In the genomic region with DNA sequence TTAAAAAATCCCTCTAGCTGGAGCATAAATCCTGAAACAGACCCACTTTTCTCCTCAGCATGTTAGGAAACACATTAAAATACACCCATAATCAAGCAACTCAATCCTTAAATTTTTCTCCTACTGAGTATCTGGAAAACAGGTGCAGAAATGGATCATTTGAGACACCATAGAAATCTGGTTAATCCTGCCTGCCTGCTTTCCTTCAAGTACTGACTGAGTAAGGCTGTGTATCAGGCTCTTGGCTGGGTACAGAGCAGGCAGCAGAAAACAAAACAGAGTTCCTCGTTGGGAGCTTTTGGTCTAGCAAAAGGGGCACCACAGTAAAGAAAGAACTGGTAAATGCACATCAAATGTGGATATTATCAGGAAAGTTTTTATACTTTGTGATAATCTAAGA, we compare ENCODE assay signal across 11 cellular contexts. TPM values are rescaled to one million over a fixed set of nuclear protein-coding genes. Genes with fewer than 3 reads are reported as not detected.
DNase-seq lines count a peak whose midpoint lies in the region; FAIRE-seq and TF ChIP-seq lines count a peak whose summit lies in the region.
"Had no signal": no experiment of that assay in that cellular context is flagged by ENCODE, and none has a peak within 500 bp of the region (broad histone marks: within the 10 kb centered on the region; RNA-seq: fewer than 3 reads in every experiment).

No MANE protein-coding gene starts in this region.

- H3K9ac ChIP-seq in kidney (ENCODE audit: low read length in 2 of 2) = peak overlapping the region in 1 of 2 donors; percentile 70

- intact Hi-C loops in kidney (cut with DNase I) = no loop called here

- no peak overlapping the region for H3K27ac Mint-ChIP-seq in activated naive CD8-positive, alpha-beta T cell
- no peak overlapping the region for H3K27ac Mint-ChIP-seq in activated naive CD8-positive, alpha-beta T cell treated with anti-CD3 and anti-CD28 coated beads for 36 hours
- H3K27ac Mint-ChIP-seq in type B pancreatic cell = peak overlapping the region; percentile 88
- H3K27ac Mint-ChIP-seq: activated CD4-positive, alpha-beta T cell treated with anti-CD3 and anti-CD28 coated beads, Interleukin-2, amount 10 ng/mL, durations not matched to agents 7 days and 5 days had no signal

- peaks cover 7 to 20% of the 10 kb centered on the region in 2 donors for H3K4me1 ChIP-seq in kidney (ENCODE audit: control insufficient read depth in 1 of 2, insufficient read depth in 1 of 2, low read depth in 1 of 2, low read length in 2 of 2)

- no peaks in the 10 kb centered on the region for H3K36me3 ChIP-seq in kidney (ENCODE audit: control insufficient read depth in 1 of 2, insufficient read depth in 2 of 2, low read length in 2 of 2)
- H3K36me3 ChIP-seq: neutrophil had no signal

- H3K27me3 Mint-ChIP-seq in activated naive CD8-positive, alpha-beta T cell = no peaks in the 10 kb centered on the region
- peaks cover 5% of the 10 kb centered on the region for H3K27me3 Mint-ChIP-seq in activated naive CD8-positive, alpha-beta T cell treated with anti-CD3 and anti-CD28 coated beads for 36 hours
- H3K27me3 Mint-ChIP-seq in type B pancreatic cell = peaks cover 3% of the 10 kb centered on the region

- peaks cover 11% of the 10 kb centered on the region for H3K4me1 Mint-ChIP-seq in activated naive CD8-positive, alpha-beta T cell (ENCODE audit: low read depth)
- peaks cover 8% of the 10 kb centered on the region for H3K4me1 Mint-ChIP-seq in activated naive CD8-positive, alpha-beta T cell treated with anti-CD3 and anti-CD28 coated beads for 36 hours
- peaks cover 64% of the 10 kb centered on the region for H3K4me1 Mint-ChIP-seq in type B pancreatic cell (ENCODE audit: unreplicated experiment)

- H3K4me3 ChIP-seq in astrocyte of the spinal cord (ENCODE audit: low read depth, low read length) = peak overlapping the region; percentile 75
- peak overlapping the region; percentile 73 to 82 for H3K4me3 ChIP-seq in kidney (ENCODE audit: low read length in 2 of 2)

- FAIRE-seq in kidney (lab: Jason Lieb, UNC) = no peak

- CTCF ChIA-PET in RWPE1 (lab: Yijun Ruan, JAX) = interaction anchor here (0.6 to 0.8 kb wide), 3 partner anchors 160 to 234 kb away, joined by 3 read pairs; no protein-coding TSS in a partner anchor

- no peaks in the 10 kb centered on the region for H3K9me3 Mint-ChIP-seq in activated naive CD8-positive, alpha-beta T cell (ENCODE audit: low read depth)
- no peaks in the 10 kb centered on the region for H3K9me3 Mint-ChIP-seq in activated naive CD8-positive, alpha-beta T cell treated with anti-CD3 and anti-CD28 coated beads for 36 hours
- H3K9me3 Mint-ChIP-seq in type B pancreatic cell = no peaks in the 10 kb centered on the region
- H3K9me3 Mint-ChIP-seq: activated CD4-positive, alpha-beta T cell treated with anti-CD3 and anti-CD28 coated beads, Interleukin-2, amount 10 ng/mL, durations not matched to agents 7 days and 5 days had no signal

- H3K9me3 ChIP-seq in kidney (ENCODE audit: control insufficient read depth in 1 of 2, low read length in 2 of 2) = no peaks in the 10 kb centered on the region
- H3K9me3 ChIP-seq: neutrophil had no signal

- no peak for DNase-seq in activated naive CD8-positive, alpha-beta T cell treated with anti-CD3 and anti-CD28 coated beads for 36 hours
- DNase-seq in astrocyte of the spinal cord (ENCODE audit: low read depth, low spot score) (no peak), kidney (no peak), type B pancreatic cell (ENCODE audit: extremely low spot score, unreplicated experiment) (no peak), NCI-H526 treated with DMSO at 0.1 percent for 48 hours (lab: John Stamatoyannopoulos, UW) (no peak), RWPE1 (ENCODE audit: low spot score) (no peak)
- DNase-seq in stimulated activated CD4-positive, alpha-beta T cell treated with anti-CD3 and anti-CD28 coated beads, Interleukin-15, amount 100 ng/mL, for 24 hours = no peak
- DNase-seq: activated CD4-positive, alpha-beta T cell treated with anti-CD3 and anti-CD28 coated beads, Interleukin-2, amount 10 ng/mL, durations not matched to agents 7 days and 5 days; stimulated activated naive CD4-positive, alpha-beta T cell treated with Interleukin-2 at 50 U/mL for 16 hours had no signal

- in situ Hi-C loops in astrocyte of the spinal cord (cut with HindIII; ENCODE audit: low sequenced_read_pairs) = no loop called here

- H3K36me3 Mint-ChIP-seq in activated naive CD8-positive, alpha-beta T cell = peaks cover 7% of the 10 kb centered on the region
- peaks cover 16% of the 10 kb centered on the region for H3K36me3 Mint-ChIP-seq in activated naive CD8-positive, alpha-beta T cell treated with anti-CD3 and anti-CD28 coated beads for 36 hours
- H3K36me3 Mint-ChIP-seq in type B pancreatic cell = peaks cover 10% of the 10 kb centered on the region

- TF ChIP-seq CTCF in astrocyte of the spinal cord (IDR thresholded peaks at IDR 0.05; ENCODE audit: low read depth, low read length) (no peak), kidney (IDR thresholded peaks at IDR 0.05; ENCODE audit: borderline replicate concordance, extremely low read depth, insufficient read depth) (no peak), type B pancreatic cell (conservative IDR thresholded peaks at IDR 0.05) (no peak), RWPE1 (conservative IDR thresholded peaks at IDR 0.05; ENCODE audit: low read depth) (no peak)

- POLR2A ChIA-PET in RWPE1 (lab: Yijun Ruan, JAX; ENCODE audit: low non-redundant PET) = no interaction called here

- H3K4me3 Mint-ChIP-seq in activated naive CD8-positive, alpha-beta T cell = peak overlapping the region; percentile 76
- H3K4me3 Mint-ChIP-seq in activated naive CD8-positive, alpha-beta T cell treated with anti-CD3 and anti-CD28 coated beads for 36 hours = no peak overlapping the region
- H3K4me3 Mint-ChIP-seq in type B pancreatic cell = peak overlapping the region; percentile 97

- H3K27ac ChIP-seq in kidney (ENCODE audit: low read depth in 2 of 2, low read length in 2 of 2) (no peak overlapping the region), RWPE1 (no peak overlapping the region)
- H3K27ac ChIP-seq: neutrophil had no signal

RNA-seq across cellular contexts. Expression of a gene that starts 1.9 kb away (rescaled TPM):
- under 1 TPM; 0.12 to 0.14 TPM for total RNA-seq in activated naive CD8-positive, alpha-beta T cell treated with anti-CD3 and anti-CD28 coated beads for 36 hours
- 4.4 TPM for total RNA-seq in kidney
- polyA plus RNA-seq in kidney (ENCODE audit: insufficient read depth, low read depth, low replicate concordance) = 0.22 TPM
- 3.3 and 7.0 TPM in 2 replicates for total RNA-seq in type B pancreatic cell (ENCODE audit: low replicate concordance)
